ENCODE assay signal across 8 cellular contexts in genomic region chr1:241985787-241986186, GRCh38. TPM values are rescaled to one million over a fixed set of nuclear protein-coding genes. Genes with fewer than 3 reads are reported as not detected.
DNase-seq lines count a peak whose midpoint lies in the region; ATAC-seq and TF ChIP-seq lines count a peak whose summit lies in the region.

No MANE protein-coding gene starts in this region.

- no peaks in the 10 kb centered on the region for H3K9me3 Mint-ChIP-seq in activated CD4-positive, alpha-beta T cell treated with anti-CD3 and anti-CD28 coated beads for 36 hours (ENCODE audit: low read depth)

- peak; percentile 19 for DNase-seq in activated CD4-positive, alpha-beta T cell treated with anti-CD3 and anti-CD28 coated beads for 36 hours
- no peak for DNase-seq in activated CD4-positive, alpha-beta T cell treated with anti-CD3 and anti-CD28 coated beads for 1 hour
- DNase-seq in NCI-H69 (lab: John Stamatoyannopoulos, UW) (peak; percentile 66), dermis blood vessel endothelial cell (peak; percentile 64), psoas muscle (no peak)
- DNase-seq in activated naive CD4-positive, alpha-beta T cell (lab: John Stamatoyannopoulos, UW): no peak
- no peak for DNase-seq in activated CD8-positive, alpha-beta memory T cell treated with anti-CD3 and anti-CD28 coated beads, Interleukin-2, amount 50 U/mL, for 4 hours

- H3K27me3 ChIP-seq in psoas muscle (ENCODE audit: insufficient read depth in 3 of 3, low read length in 2 of 3): no peaks in the 10 kb centered on the region

- no peaks in the 10 kb centered on the region for H3K9me3 ChIP-seq in psoas muscle

- intact Hi-C loops in activated CD4-positive, alpha-beta T cell treated with anti-CD3 and anti-CD28 coated beads for 36 hours (cut with DNase I, micrococcal nuclease): loop anchor here in 1 of 2 experiments (5.0 kb wide), 1 partner anchor 88 kb away; no protein-coding TSS in a partner anchor
- intact Hi-C loops in psoas muscle (cut with DNase I): no loop called here

- no peak overlapping the region for H3K27ac Mint-ChIP-seq in activated CD4-positive, alpha-beta T cell treated with anti-CD3 and anti-CD28 coated beads for 36 hours

- no peak overlapping the region for H3K4me3 ChIP-seq in psoas muscle

- CTCF ChIA-PET in activated CD4-positive, alpha-beta T cell treated with anti-CD3 and anti-CD28 coated beads for 36 hours (lab: Charles Lee): interaction anchor here (0.8 to 1.3 kb wide), 4 partner anchors 13 to 93 kb away, joined by 3 to 5 read pairs (median 3); partner anchors contain the start of gene MAP1LC3C

- no peaks in the 10 kb centered on the region for H3K4me1 Mint-ChIP-seq in activated CD4-positive, alpha-beta T cell treated with anti-CD3 and anti-CD28 coated beads for 36 hours

- WGBS in psoas muscle, 3 donors: 71 to 77% (median 73%) methylated on average over 10 of the region's 10 CpGs

- ATAC-seq in activated CD4-positive, alpha-beta T cell treated with anti-CD3 and anti-CD28 coated beads for 36 hours: no peak
- ATAC-seq in GM21723 (IDR thresholded peaks at IDR 0.05; ENCODE audit: unreplicated experiment) (peak; percentile 41), psoas muscle (no peak)

- no peaks in the 10 kb centered on the region for H3K36me3 ChIP-seq in psoas muscle (ENCODE audit: insufficient read depth in 1 of 2, low read depth in 1 of 2)

- H3K27me3 Mint-ChIP-seq in activated CD4-positive, alpha-beta T cell treated with anti-CD3 and anti-CD28 coated beads for 36 hours: peaks cover 5% of the 10 kb centered on the region

- H3K4me1 ChIP-seq in psoas muscle: no peaks in the 10 kb centered on the region

- H3K36me3 Mint-ChIP-seq in activated CD4-positive, alpha-beta T cell treated with anti-CD3 and anti-CD28 coated beads for 36 hours (ENCODE audit: low read depth): no peaks in the 10 kb centered on the region

- no peak overlapping the region for H3K27ac ChIP-seq in psoas muscle

- peak; percentile 18 for TF ChIP-seq CTCF in psoas muscle (IDR thresholded peaks at IDR 0.05)

- H3K4me3 Mint-ChIP-seq in activated CD4-positive, alpha-beta T cell treated with anti-CD3 and anti-CD28 coated beads for 36 hours: no peak overlapping the region

- POLR2A ChIA-PET in activated CD4-positive, alpha-beta T cell treated with anti-CD3 and anti-CD28 coated beads for 36 hours (lab: Charles Lee): no interaction called here

RNA-seq across cellular contexts. Expression of gene MAP1LC3C, which starts 13.1 kb away (rescaled TPM):
- total RNA-seq in activated CD4-positive, alpha-beta T cell treated with anti-CD3 and anti-CD28 coated beads for 36 hours: not detected
- total RNA-seq in dermis blood vessel endothelial cell: not detected in 2 replicates
- 1 to 10 TPM in 3 of 4 donors, under 1 TPM in 1; 0.44 to 8.8 (median 4.8) TPM for total RNA-seq in psoas muscle
- polyA plus RNA-seq in psoas muscle: 1 to 10 TPM; 1.3 to 4.2 (median 3.6) TPM

RNA-seq across cellular contexts. Expression of gene BECN2, which starts 28.2 kb away (rescaled TPM):
- total RNA-seq in activated CD4-positive, alpha-beta T cell treated with anti-CD3 and anti-CD28 coated beads for 36 hours: not detected
- total RNA-seq in dermis blood vessel endothelial cell (not detected in 2 replicates), psoas muscle (not detected)
- not detected for polyA plus RNA-seq in psoas muscle

Comparison
In these comparisons a context has a peak if more than half of its experiments do, and no peak if none do; other contexts are left out.
1. DNase-seq: peak in activated CD4-positive, alpha-beta T cell treated with anti-CD3 and anti-CD28 coated beads for 36 hours (single experiment), NCI-H69 (single experiment) and dermis blood vessel endothelial cell (single experiment); none in activated CD4-positive, alpha-beta T cell treated with anti-CD3 and anti-CD28 coated beads for 1 hour (single experiment), psoas muscle (0 of 2), activated naive CD4-positive, alpha-beta T cell (0 of 4) and activated CD8-positive, alpha-beta memory T cell treated with anti-CD3 and anti-CD28 coated beads, Interleukin-2, amount 50 U/mL, for 4 hours (single experiment).